Comparison of ENCODE assay signal across 8 cellular contexts in genomic region chr7:151244871-151245346, GRCh38. TPM values are rescaled to one million over a fixed set of nuclear protein-coding genes. Genes with fewer than 3 reads are reported as not detected.
DNase-seq lines count a peak whose midpoint lies in the region; ATAC-seq and TF ChIP-seq lines count a peak whose summit lies in the region.

No MANE protein-coding gene starts in this region.

- no peak overlapping the region for H2AFZ ChIP-seq in hepatocyte

- H3K27me3 Mint-ChIP-seq in stimulated activated memory B cell treated with anti-CD40 and anti-IgM and Interleukin-4, amounts not matched to agents 10 μg/mL and 1 μg/mL and 100 μg/mL, for 72 hours, result peaks cover 58% of the 10 kb centered on the region

- H3K9me3 Mint-ChIP-seq in stimulated activated memory B cell treated with anti-CD40 and anti-IgM and Interleukin-4, amounts not matched to agents 10 μg/mL and 1 μg/mL and 100 μg/mL, for 72 hours, result no peaks in the 10 kb centered on the region

- H3K79me2 ChIP-seq in hepatocyte, result peaks cover 34% of the 10 kb centered on the region

- no peaks in the 10 kb centered on the region for H3K9me3 ChIP-seq in hepatocyte (ENCODE audit: low read depth)

- no peaks in the 10 kb centered on the region for H3K9me2 ChIP-seq in hepatocyte (replicated peaks; ENCODE audit: insufficient read depth)

- H4K20me1 ChIP-seq in hepatocyte (ENCODE audit: insufficient read depth, poor library complexity, severe bottlenecking), result peaks cover 15% of the 10 kb centered on the region

- DNase-seq in NCI-H748 (lab: John Stamatoyannopoulos, UW; ENCODE audit: unreplicated experiment) (peak; percentile 50), NCI-H748 treated with DMSO at 0.1 percent for 48 hours (lab: John Stamatoyannopoulos, UW) (no peak), hepatocyte (ENCODE audit: low spot score) (no peak), midbrain (lab: John Stamatoyannopoulos, UW) (no peak), EL (no peak)

- no peak overlapping the region for H3K27ac Mint-ChIP-seq in stimulated activated memory B cell treated with anti-CD40 and anti-IgM and Interleukin-4, amounts not matched to agents 10 μg/mL and 1 μg/mL and 100 μg/mL, for 72 hours

- H3K27ac ChIP-seq in VCaP (peak overlapping the region; percentile 37; the same call in 1 of the 2 replicates), hepatocyte (peak overlapping the region; percentile 27)

- TF ChIP-seq CTCF in VCaP (conservative IDR thresholded peaks at IDR 0.05) (no peak), hepatocyte (IDR thresholded peaks at IDR 0.05; ENCODE audit: poor library complexity) (no peak)

- peak overlapping the region; percentile 93 for H3K4me2 ChIP-seq in hepatocyte

- no peaks in the 10 kb centered on the region for H3K36me3 ChIP-seq in hepatocyte (replicated peaks; ENCODE audit: insufficient read depth, low read depth)

- peaks cover 4% of the 10 kb centered on the region for H3K36me3 Mint-ChIP-seq in stimulated activated memory B cell treated with anti-CD40 and anti-IgM and Interleukin-4, amounts not matched to agents 10 μg/mL and 1 μg/mL and 100 μg/mL, for 72 hours

- H3K27me3 ChIP-seq in hepatocyte, result no peaks in the 10 kb centered on the region

- no peak for ATAC-seq in stimulated activated memory B cell treated with anti-CD40 and anti-IgM and Interleukin-4, amounts not matched to agents 10 μg/mL and 1 μg/mL and 100 μg/mL, for 72 hours
- no peak for ATAC-seq in HG02798 (IDR thresholded peaks at IDR 0.05; ENCODE audit: poor library complexity, unreplicated experiment)

- peaks cover 51% of the 10 kb centered on the region for H3K4me1 Mint-ChIP-seq in stimulated activated memory B cell treated with anti-CD40 and anti-IgM and Interleukin-4, amounts not matched to agents 10 μg/mL and 1 μg/mL and 100 μg/mL, for 72 hours

- peak overlapping the region; percentile 10 for H3K4me3 ChIP-seq in hepatocyte

- 18% methylated on average over 12 of the region's 15 CpGs for WGBS in hepatocyte (ENCODE audit: low lambda C conversion rate, missing lambda C conversion rate)

- peaks cover 38% of the 10 kb centered on the region for H3K4me1 ChIP-seq in hepatocyte (ENCODE audit: insufficient read depth)

- H3K4me3 Mint-ChIP-seq in stimulated activated memory B cell treated with anti-CD40 and anti-IgM and Interleukin-4, amounts not matched to agents 10 μg/mL and 1 μg/mL and 100 μg/mL, for 72 hours, result peak overlapping the region; percentile 54

RNA-seq across cellular contexts. Expression of gene SMARCD3, which starts 3.6 kb away (rescaled TPM):
- 38.0 and 42.4 TPM in 2 replicates for total RNA-seq in hepatocyte
- 73.1 and 111 TPM in 2 replicates for polyA plus RNA-seq in hepatocyte

RNA-seq across cellular contexts. Expression of gene CHPF2, which starts 12.6 kb away (rescaled TPM):
- 36.9 and 51.0 TPM in 2 replicates for total RNA-seq in hepatocyte
- 68.2 and 70.0 TPM in 2 replicates for polyA plus RNA-seq in hepatocyte

RNA-seq across cellular contexts. Expression of gene ABCF2, which starts 17.9 kb away (rescaled TPM):
- 35.3 and 35.8 TPM in 2 replicates for total RNA-seq in hepatocyte
- polyA plus RNA-seq in hepatocyte, result 25.6 and 32.9 TPM in 2 replicates

RNA-seq across cellular contexts. Expression of gene H2BK1, which starts 34.6 kb away (rescaled TPM):
- total RNA-seq in hepatocyte, result not detected in 2 replicates
- not detected in 2 replicates for polyA plus RNA-seq in hepatocyte

RNA-seq across cellular contexts. Expression of gene ASB10, which starts 57.9 kb away (rescaled TPM):
- not detected in 2 replicates for total RNA-seq in hepatocyte
- not detected in 2 replicates for polyA plus RNA-seq in hepatocyte
